ENCODE assay signal across 8 cellular contexts in genomic region chr17:48555183-48555615, GRCh38. TPM values are rescaled to one million over a fixed set of nuclear protein-coding genes. Genes with fewer than 3 reads are reported as not detected.
DNase-seq lines count a peak whose midpoint lies in the region; ATAC-seq and TF ChIP-seq lines count a peak whose summit lies in the region.

No MANE protein-coding gene starts in this region.

- H3K9ac ChIP-seq in smooth muscle cell (ENCODE audit: low read depth): no peak overlapping the region

- H3K4me1 ChIP-seq in left ventricle myocardium inferior (peaks cover 19% of the 10 kb centered on the region), smooth muscle cell (ENCODE audit: low read depth) (no peaks in the 10 kb centered on the region)

- H3K9me3 ChIP-seq in WERI-Rb-1 (ENCODE audit: severe bottlenecking): peaks cover 8% of the 10 kb centered on the region
- no peaks in the 10 kb centered on the region for H3K9me3 ChIP-seq in left ventricle myocardium inferior (replicated peaks)
- H3K9me3 ChIP-seq in smooth muscle cell (replicated peaks; ENCODE audit: low read depth): no peaks in the 10 kb centered on the region

- H3K4me2 ChIP-seq in smooth muscle cell: peak overlapping the region; percentile 91

- H2AFZ ChIP-seq in smooth muscle cell (ENCODE audit: low read depth): no peak overlapping the region

- H3K27me3 ChIP-seq in WERI-Rb-1 (ENCODE audit: insufficient read depth, low read depth, severe bottlenecking) (peaks cover 86% of the 10 kb centered on the region), left ventricle myocardium inferior (ENCODE audit: low read depth) (peaks cover 100% of the 10 kb centered on the region), smooth muscle cell (ENCODE audit: low read depth) (peaks cover 71% of the 10 kb centered on the region)

- intact Hi-C loops in left ventricle myocardium inferior (cut with micrococcal nuclease): no loop called here

- H4K20me1 ChIP-seq in smooth muscle cell (ENCODE audit: low read depth): peaks cover 73% of the 10 kb centered on the region

- no peak for ATAC-seq in GM18519 (IDR thresholded peaks at IDR 0.05; ENCODE audit: low FRiP score, unreplicated experiment)

- peaks cover 17% of the 10 kb centered on the region for H3K79me2 ChIP-seq in smooth muscle cell (ENCODE audit: low read depth)

- H3K36me3 ChIP-seq in WERI-Rb-1: no peaks in the 10 kb centered on the region
- no peaks in the 10 kb centered on the region for H3K36me3 ChIP-seq in left ventricle myocardium inferior
- H3K36me3 ChIP-seq in smooth muscle cell (ENCODE audit: low read depth): no peaks in the 10 kb centered on the region

- no peak for TF ChIP-seq CTCF in AG10803 (conservative IDR thresholded peaks at IDR 0.05; ENCODE audit: low read length)
- no peak for TF ChIP-seq CTCF in WERI-Rb-1 (IDR thresholded peaks at IDR 0.05; ENCODE audit: low read depth, low read length)
- TF ChIP-seq CTCF in left ventricle myocardium inferior (IDR thresholded peaks at IDR 0.05; ENCODE audit: borderline replicate concordance): no peak
- TF ChIP-seq CTCF in smooth muscle cell (IDR thresholded peaks at IDR 0.05; ENCODE audit: borderline replicate concordance, insufficient read depth, poor library complexity, severe bottlenecking): no peak

- WGBS in smooth muscle cell (ENCODE audit: low lambda C conversion rate): 3% methylated on average over 12 of the region's 12 CpGs

- H3F3A ChIP-seq in smooth muscle cell (ENCODE audit: low read depth): no peaks in the 10 kb centered on the region

- peak overlapping the region; percentile 60 for H3K4me3 ChIP-seq in AG10803 (ENCODE audit: low read length)
- peak overlapping the region; percentile 37 for H3K4me3 ChIP-seq in WERI-Rb-1 (ENCODE audit: low read depth, low read length)
- H3K4me3 ChIP-seq in left ventricle myocardium inferior: peak overlapping the region; percentile 59
- peak overlapping the region; percentile 42 for H3K4me3 ChIP-seq in smooth muscle cell

- H3K27ac ChIP-seq in WERI-Rb-1 (peak overlapping the region; percentile 46), left ventricle myocardium inferior (replicated peaks) (peak overlapping the region; percentile 46), smooth muscle cell (ENCODE audit: low read depth) (no peak overlapping the region)

- DNase-seq in AG10803 (ENCODE audit: low read depth): peak; percentile 95
- peak; percentile 73 for DNase-seq in HT-29 (ENCODE audit: low spot score)
- peak; percentile 53 for DNase-seq in WERI-Rb-1
- DNase-seq in left ventricle myocardium inferior: no peak
- no peak for DNase-seq in smooth muscle cell (lab: John Stamatoyannopoulos, UW; ENCODE audit: unreplicated experiment)
- DNase-seq in anterior cingulate cortex (lab: John Stamatoyannopoulos, UW): no peak
- DNase-seq in HuH-7.5 (ENCODE audit: low spot score): no peak

RNA-seq across cellular contexts. Expression of gene HOXB2, which starts 10.3 kb away (rescaled TPM):
- 2.3 and 7.0 TPM in 2 replicates for total RNA-seq in HT-29 (2014; rRNA removed; shearing (Covaris generic))
- total RNA-seq in left ventricle myocardium inferior (1.9 TPM), smooth muscle cell (16.9 and 40.4 TPM in 2 replicates)
- 26.5 and 35.6 TPM in 2 replicates for polyA plus RNA-seq in smooth muscle cell

RNA-seq across cellular contexts. Expression of gene HOXB4, which starts 23.0 kb away (rescaled TPM):
- total RNA-seq in HT-29 (2014; rRNA removed; shearing (Covaris generic)): 14.5 and 15.5 TPM in 2 replicates
- total RNA-seq in left ventricle myocardium inferior: 0.25 TPM
- 0.72 and 2.6 TPM in 2 replicates for total RNA-seq in smooth muscle cell
- 0.96 and 1.0 TPM in 2 replicates for polyA plus RNA-seq in smooth muscle cell

RNA-seq across cellular contexts. Expression of gene HOXB1, which starts 24.4 kb away (rescaled TPM):
- total RNA-seq in HT-29 (2014; rRNA removed; shearing (Covaris generic)): 0.08 TPM in 1 of 2 replicates, not detected in the other
- not detected for total RNA-seq in left ventricle myocardium inferior
- total RNA-seq in smooth muscle cell: not detected in 2 replicates
- polyA plus RNA-seq in smooth muscle cell: not detected in 2 replicates

RNA-seq across cellular contexts. Expression of gene HOXB3, which starts 34.8 kb away (rescaled TPM):
- total RNA-seq in HT-29 (2014; rRNA removed; shearing (Covaris generic)): 99.5 and 126 TPM in 2 replicates
- total RNA-seq in left ventricle myocardium inferior (0.91 TPM), smooth muscle cell (5.1 and 9.1 TPM in 2 replicates)
- polyA plus RNA-seq in smooth muscle cell: 2.8 and 4.4 TPM in 2 replicates

RNA-seq across cellular contexts. Expression of gene HOXB5, which starts 38.4 kb away (rescaled TPM):
- total RNA-seq in HT-29 (2014; rRNA removed; shearing (Covaris generic)): 7.5 and 8.2 TPM in 2 replicates
- not detected for total RNA-seq in left ventricle myocardium inferior
- total RNA-seq in smooth muscle cell: 0.49 and 0.94 TPM in 2 replicates
- polyA plus RNA-seq in smooth muscle cell: 1.4 and 1.8 TPM in 2 replicates

Comparison
In these comparisons a context has a peak if more than half of its experiments do, and no peak if none do; other contexts are left out.
1. DNase-seq: peak in AG10803 (single experiment), HT-29 (single experiment) and WERI-Rb-1 (single experiment); none in left ventricle myocardium inferior (single experiment), smooth muscle cell (single experiment), anterior cingulate cortex (0 of 58) and HuH-7.5 (single experiment).
2. Peak in every context shown above with its lines, with median percentiles within 50 percentile points of each other: H3K4me3 ChIP-seq.